In genomic region chr3:142448424-142448823, GRCh38 we compare ENCODE assay signal across 8 cellular contexts. TPM values are rescaled to one million over a fixed set of nuclear protein-coding genes. Genes with fewer than 3 reads are reported as not detected.
DNase-seq lines count a peak whose midpoint lies in the region; ATAC-seq, FAIRE-seq and TF ChIP-seq lines count a peak whose summit lies in the region.

No MANE protein-coding gene starts in this region.

- H3K36me3 Mint-ChIP-seq in CD14-positive monocyte: peaks cover 26 to 46% of the 10 kb centered on the region in 2 donors

- TF ChIP-seq CTCF in CD14-positive monocyte (IDR thresholded peaks at IDR 0.05): no peak
- TF ChIP-seq CTCF in NB4 (IDR thresholded peaks at IDR 0.05; ENCODE audit: low read depth, low read length): no peak
- TF ChIP-seq CTCF in H1 (IDR thresholded peaks at IDR 0.05; ENCODE audit: control extremely low read depth in 1 of 3, insufficient read depth in 1 of 3, low read depth in 1 of 3, low read length in 3 of 3): no peak
- TF ChIP-seq CTCF in neutrophil (IDR thresholded peaks at IDR 0.05): no peak

- H3K4me1 Mint-ChIP-seq in CD14-positive monocyte: peaks cover 31% of the 10 kb centered on the region

- peak overlapping the region; percentile 99 to 100 (median 100) for H3K27ac Mint-ChIP-seq in CD14-positive monocyte

- H3K27me3 ChIP-seq in H1 (replicated peaks in 1 of 4; ENCODE audit: control insufficient read depth in 3 of 4, extremely low read depth in 1 of 4, insufficient read depth in 3 of 4, low read length in 3 of 4): no peaks in the 10 kb centered on the region
- H3K27me3 ChIP-seq in neutrophil: no peaks in the 10 kb centered on the region

- peak overlapping the region; percentile 82; the same call in 1 of the 2 replicates for H3K27ac ChIP-seq in H1 (ENCODE audit: low read depth, low read length)
- H3K27ac ChIP-seq in neutrophil: peak overlapping the region; percentile 95

- H2BK12ac ChIP-seq in H1 (ENCODE audit: low read depth, low read length): no peak overlapping the region

- H3K4ac ChIP-seq in H1 (replicated peaks; ENCODE audit: insufficient read length, low read depth, low read length): no peak overlapping the region

- peaks cover 0 to 3% (median 1%) of the 10 kb centered on the region in 7 donors for H3K9me3 Mint-ChIP-seq in CD14-positive monocyte

- no peak for FAIRE-seq in H1 (lab: Jason Lieb, UNC)

- no peak for TF ChIP-seq EP300 in H1 (IDR thresholded peaks at IDR 0.05; ENCODE audit: borderline replicate concordance in 1 of 2, low read depth in 2 of 2, low read length in 2 of 2)

- H2AK5ac ChIP-seq in H1 (ENCODE audit: low read depth, low read length): no peak overlapping the region

- H3K36me3 ChIP-seq in H1 (ENCODE audit: control insufficient read depth in 2 of 4, insufficient read depth in 4 of 4, low read length in 3 of 4) (no peaks in the 10 kb centered on the region), neutrophil (no peaks in the 10 kb centered on the region)

- peaks cover 2% of the 10 kb centered on the region for H3K23me2 ChIP-seq in H1 (ENCODE audit: low read depth, low read length)

- no peak for DNase-seq in CD14-positive monocyte (ENCODE audit: low spot score)
- no peak for DNase-seq in NB4 (ENCODE audit: low read depth)
- no peak for DNase-seq in H1 (ENCODE audit: low read depth in 1 of 2, low spot score in 2 of 2)
- no peak for DNase-seq in stimulated activated CD8-positive, alpha-beta memory T cell treated with anti-CD3 and anti-CD28 coated beads, Interleukin-4, amount 100 ng/mL, for 48 hours
- no peak for DNase-seq in erythroblast (lab: John Stamatoyannopoulos, UW)

- no peak overlapping the region for H4K91ac ChIP-seq in H1 (replicated peaks; ENCODE audit: insufficient read length, low read length)

- peaks cover 0 to 42% of the 10 kb centered on the region in 2 experiments; a peak in 2 of 4 replicates for H3K79me2 ChIP-seq in H1 (ENCODE audit: control insufficient read depth in 1 of 2, insufficient read depth in 2 of 2, low read length in 2 of 2)

- TF ChIP-seq POLR2A in NB4 (IDR thresholded peaks at IDR 0.05; ENCODE audit: extremely low read depth, insufficient read length): no peak
- no peak for TF ChIP-seq POLR2A in H1 (IDR thresholded peaks at IDR 0.05; ENCODE audit: control extremely low read depth in 1 of 2, low read depth in 2 of 2, low read length in 2 of 2)
- no peak for TF ChIP-seq POLR2A in erythroblast (IDR thresholded peaks at IDR 0.05; ENCODE audit: low read length)

- intact Hi-C loops in CD14-positive monocyte (cut with micrococcal nuclease): loop anchor here (10.0 kb wide), 2 partner anchors 126 to 556 kb away; partner anchors contain the start of genes ATR (in 2 of the 2) and U2SURP (in 1 of the 2)

- H3K79me1 ChIP-seq in H1 (ENCODE audit: low read depth, low read length): peaks cover 2% of the 10 kb centered on the region; the same call in 1 of the 2 replicates

- no peak overlapping the region for H2BK5ac ChIP-seq in H1 (ENCODE audit: low read depth, low read length)

- POLR2A ChIA-PET in H1 (lab: Charles Lee; ENCODE audit: partially characterized antibody): no interaction called here

- H2BK15ac ChIP-seq in H1 (ENCODE audit: low read length): no peak overlapping the region

- ATAC-seq in GM19455 (IDR thresholded peaks at IDR 0.05; ENCODE audit: unreplicated experiment) (no peak), HG02840 (IDR thresholded peaks at IDR 0.05; ENCODE audit: low FRiP score, unreplicated experiment) (no peak)

- WGBS in H1 (ENCODE audit: extremely low coverage in 1 of 2, insufficient coverage in 1 of 2, insufficient read length in 1 of 2, insufficient replicate concordance in 2 of 2, low coverage in 1 of 2, low lambda C conversion rate in 2 of 2, missing lambda C conversion rate in 1 of 2), 2 experiments: 41% methylated on average over 10 of the region's 10 CpGs; no CpG with 5 or more reads in 1 of the 2 experiments

- H2AFZ ChIP-seq in H1 (ENCODE audit: low read length): peak overlapping the region; percentile 100

- peak overlapping the region; percentile 85 to 99 (median 89); a peak in 6 of 7 replicates for H3K9ac ChIP-seq in H1 (replicated peaks in 1 of 4; ENCODE audit: extremely low read depth in 1 of 4, low read depth in 3 of 4, low read length in 3 of 4)

- no peak overlapping the region for H3K18ac ChIP-seq in H1 (ENCODE audit: extremely low read depth, low read length)

- H4K5ac ChIP-seq in H1 (ENCODE audit: insufficient read length, low read depth, low read length): no peak overlapping the region

- H4K20me1 ChIP-seq in H1 (replicated peaks in 1 of 2; ENCODE audit: control insufficient read depth in 1 of 2, insufficient read depth in 2 of 2, low read length in 2 of 2): no peaks in the 10 kb centered on the region

- peak overlapping the region; percentile 93 to 98 for H3K4me3 Mint-ChIP-seq in CD14-positive monocyte

- no peak for TF ChIP-seq RAD21 in H1 (IDR thresholded peaks at IDR 0.05 in 1 of 2, conservative IDR thresholded peaks at IDR 0.05 in 1 of 2; ENCODE audit: low read depth in 2 of 2, low read length in 2 of 2)

- H3K9me3 ChIP-seq in H1 (ENCODE audit: insufficient read depth in 2 of 2, low read depth in 1 of 2, low read length in 1 of 2) (no peaks in the 10 kb centered on the region), neutrophil (no peaks in the 10 kb centered on the region)

- no peak overlapping the region for H3K56ac ChIP-seq in H1 (replicated peaks; ENCODE audit: insufficient read length, low read depth, low read length)

- CTCF ChIA-PET in H1 (lab: Charles Lee; ENCODE audit: partially characterized antibody): no interaction called here

- no peaks in the 10 kb centered on the region for H3K27me3 Mint-ChIP-seq in CD14-positive monocyte (ENCODE audit: low read depth in 3 of 3)

- H3K4me1 ChIP-seq in H1 (replicated peaks in 1 of 4; ENCODE audit: control insufficient read depth in 3 of 4, insufficient read depth in 4 of 4, low read length in 3 of 4): no peaks in the 10 kb centered on the region
- H3K4me1 ChIP-seq in neutrophil (ENCODE audit: control insufficient read depth in 1 of 2, insufficient read depth in 1 of 2, low read depth in 1 of 2, low read length in 1 of 2): peaks cover 34 to 37% of the 10 kb centered on the region in 2 experiments

- H2BK20ac ChIP-seq in H1 (ENCODE audit: low read length): no peak overlapping the region

- H2BK120ac ChIP-seq in H1 (replicated peaks; ENCODE audit: low read depth, low read length): no peak overlapping the region

- H4K8ac ChIP-seq in H1 (ENCODE audit: extremely low read depth, insufficient read depth, low read length): no peak overlapping the region

- H3K4me2 ChIP-seq in H1 (ENCODE audit: insufficient read depth in 1 of 2, low read depth in 2 of 2, low read length in 2 of 2): peak overlapping the region; percentile 65 to 81

- H3K23ac ChIP-seq in H1 (ENCODE audit: insufficient read length): no peak overlapping the region

- H3K4me3 ChIP-seq in NB4 (ENCODE audit: low read depth, low read length) (peak overlapping the region; percentile 98), H1 (ENCODE audit: extremely low read depth in 1 of 4, insufficient read depth in 2 of 4, low read depth in 3 of 4, low read length in 4 of 4) (peak overlapping the region; percentile 97 to 100 (median 98)), neutrophil (ENCODE audit: low read depth in 1 of 2, low read length in 1 of 2) (peak overlapping the region; percentile 92 to 98)

- H3K14ac ChIP-seq in H1 (ENCODE audit: insufficient read length): no peak overlapping the region

TF ChIP-seq in H1, 55 proteins besides CTCF, POLR2A, EP300 and RAD21:
- no peak for TF ChIP-seq ATF3 (IDR thresholded peaks at IDR 0.05; ENCODE audit: insufficient read depth, low read depth, low read length)
- TF ChIP-seq SIX5 (IDR thresholded peaks at IDR 0.05; ENCODE audit: low read depth, low read length): no peak
- TF ChIP-seq RNF2 (IDR thresholded peaks at IDR 0.05; ENCODE audit: borderline replicate concordance, low read depth, low read length, missing control alignments, poor library complexity, severe bottlenecking): no peak
- no peak for TF ChIP-seq SUZ12 (IDR thresholded peaks at IDR 0.05; ENCODE audit: low read length)
- no peak for TF ChIP-seq KDM4A (IDR thresholded peaks at IDR 0.05; ENCODE audit: low read depth, low read length, severe bottlenecking)
TF ChIP-seq in H1: peak in this region for 0.

RNA-seq across cellular contexts. Expression of gene XRN1, which starts 0.6 kb away (rescaled TPM):
- polyA plus RNA-seq in CD14-positive monocyte (10 to 100 TPM; 24.3 to 47.9 TPM), H1 (2011; rRNA removed) (1.7 and 1.9 TPM in 2 replicates)
- total RNA-seq in H1 (2021; fragmentation: NEBNext Ultra II Directional; extraction: Animal tissue kit (Norgen Biotek cat#: 25700)): 12.3 and 17.2 TPM in 2 replicates
- polyA plus RNA-seq in H1 (2011; cell fraction: cytosol; rRNA removed): 2.2 TPM
- polyA plus RNA-seq in H1 (2011; cell fraction: nucleus; rRNA removed): 4.2 TPM
- 2.1 to 5.5 TPM (median 3.5 TPM) in 4 replicates for polyA plus RNA-seq in H1 (2012, experiment 1 of 2)
- polyA plus RNA-seq in H1 (2012, experiment 2 of 2): 0.34 TPM
- polyA plus RNA-seq in H1 (2013, experiment 1 of 2): 4.9 TPM
- polyA plus RNA-seq in H1 (2013, experiment 2 of 2): 4.8 TPM
- polyA minus RNA-seq in H1 (2011; rRNA and poly(A)+ RNA removed): 13.8 and 22.0 TPM in 2 replicates
- 16.6 TPM for polyA minus RNA-seq in H1 (2011; cell fraction: cytosol; rRNA and poly(A)+ RNA removed)
- 53.1 TPM for polyA minus RNA-seq in H1 (2011; cell fraction: nucleus; rRNA and poly(A)+ RNA removed)
